ENCODE assay signal across 8 cellular contexts in genomic region chrX:68828740-68829593, GRCh38. TPM values are rescaled to one million over a fixed set of nuclear protein-coding genes. Genes with fewer than 3 reads are reported as not detected.
A peak's percentile ranks its signal among the peaks of the same experiment; 100 is the strongest.
DNase-seq lines count a peak whose midpoint lies in the region; FAIRE-seq and TF ChIP-seq lines count a peak whose summit lies in the region.

Gene EFNB1, plus strand, starts transcription at chrX:68829021. Its CDS starts 756 bp downstream, at chrX:68829777.

- peaks cover 11% of the 10 kb centered on the region for H3K4me1 ChIP-seq in NT2/D1 (ENCODE audit: insufficient read depth, insufficient read length)

- peaks cover 40% of the 10 kb centered on the region for H3K27me3 ChIP-seq in NT2/D1 (ENCODE audit: insufficient read depth, insufficient read length)

- H3K36me3 Mint-ChIP-seq in mesothelial cell of epicardium: no peaks in the 10 kb centered on the region

- peak; percentile 85 for FAIRE-seq in endometrium (lab: Jason Lieb, UNC)

- H3K4me3 ChIP-seq in NT2/D1 (ENCODE audit: insufficient read length, low read depth): peak within 1 kb of the TSS; percentile 82

- no peaks in the 10 kb centered on the region for H3K9me3 ChIP-seq in NT2/D1 (ENCODE audit: insufficient read depth, low read length)

- peaks cover 11% of the 10 kb centered on the region for H3K36me3 ChIP-seq in NT2/D1 (ENCODE audit: insufficient read depth, insufficient read length, low read length)

- H3K27me3 Mint-ChIP-seq in mesothelial cell of epicardium (ENCODE audit: low read depth): no peaks in the 10 kb centered on the region

- peak; percentile 83 for DNase-seq in COLO829 (ENCODE audit: low spot score)
- DNase-seq in GM20000 (ENCODE audit: low spot score): peak; percentile 85
- DNase-seq in HS-5 (ENCODE audit: low read depth): peak; percentile 61
- peak; percentile 96 for DNase-seq in NT2/D1 (ENCODE audit: low read depth, low spot score)
- peak; percentile 81 for DNase-seq in activated CD8-positive, alpha-beta memory T cell treated with anti-CD3 and anti-CD28 coated beads, Interleukin-2, amount 50 U/mL, for 4 hours
- DNase-seq in mesothelial cell of epicardium (ENCODE audit: low spot score in 2 of 2, unreplicated experiment in 2 of 2): peak; percentile 65 to 85
- DNase-seq in stimulated activated CD8-positive, alpha-beta memory T cell treated with anti-CD3 and anti-CD28 coated beads, Interleukin-15, amount 100 ng/mL, for 4 hours (ENCODE audit: low read depth in 2 of 2): peak; percentile 70 to 74

- TF ChIP-seq CTCF in GM20000 (IDR thresholded peaks at IDR 0.05; ENCODE audit: extremely low read depth, missing control alignments) (no peak), mesothelial cell of epicardium (IDR thresholded peaks at IDR 0.05; ENCODE audit: unreplicated experiment) (no peak)

- peaks cover 4% of the 10 kb centered on the region for H3K9me3 Mint-ChIP-seq in mesothelial cell of epicardium

- H3K9ac ChIP-seq in NT2/D1 (ENCODE audit: insufficient read length, low read depth): peak within 1 kb of the TSS; percentile 89

- peaks cover 18% of the 10 kb centered on the region for H3K4me1 Mint-ChIP-seq in mesothelial cell of epicardium

- peak within 1 kb of the TSS; percentile 85 for H3K4me3 Mint-ChIP-seq in mesothelial cell of epicardium

- H3K27ac Mint-ChIP-seq in mesothelial cell of epicardium: peak within 1 kb of the TSS; percentile 73

RNA-seq across cellular contexts. Expression of gene EFNB1, which starts in this region (rescaled TPM):
- total RNA-seq in mesothelial cell of epicardium: 69.2 to 71.6 TPM (median 70.1 TPM) in 3 replicates

Comparison
In these comparisons a context has a peak if more than half of its experiments do, and no peak if none do; other contexts are left out.
1. Peak in every context shown above with its lines: DNase-seq and H3K4me3 ChIP-seq.